ENCODE assay signal across 8 cellular contexts in the genomic region with DNA sequence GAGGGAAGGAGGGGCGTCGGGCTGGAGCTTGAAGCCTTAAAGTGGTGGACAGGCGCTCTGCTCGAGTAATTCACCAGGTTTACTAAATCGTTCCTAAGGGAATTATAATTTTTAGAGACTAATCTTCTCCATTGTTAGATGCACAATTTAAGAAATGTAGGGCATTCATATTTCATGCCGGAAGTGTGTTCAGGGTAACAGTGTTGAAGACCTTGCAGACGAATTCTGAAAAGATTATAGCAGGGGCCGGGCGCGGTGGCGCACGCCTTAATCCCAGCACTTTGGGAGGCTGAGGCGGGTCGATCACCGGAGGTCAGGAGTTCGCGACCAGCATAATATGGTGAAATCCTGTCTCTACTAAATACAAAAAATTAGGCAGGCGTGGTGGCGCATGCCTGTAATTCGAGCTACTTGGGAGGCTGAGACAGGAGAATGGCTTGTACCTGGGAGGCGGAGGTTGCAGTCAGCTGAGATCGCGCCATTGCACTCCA. TPM values are rescaled to one million over a fixed set of nuclear protein-coding genes. Genes with fewer than 3 reads are reported as not detected.
DNase-seq lines count a peak whose midpoint lies in the region; ATAC-seq and TF ChIP-seq lines count a peak whose summit lies in the region.

No MANE protein-coding gene starts in this region.

- no peak for TF ChIP-seq EP300 in transverse colon (IDR thresholded peaks at IDR 0.05; ENCODE audit: low read depth)

- H3K36me3 ChIP-seq in BE2C (peaks cover 22% of the 10 kb centered on the region), GM23248 (ENCODE audit: low read depth) (peaks cover 24% of the 10 kb centered on the region; the same call in 1 of the 2 replicates), iPS-18a (ENCODE audit: control insufficient read depth, low read depth, low read length) (peaks cover 35% of the 10 kb centered on the region), transverse colon (peaks cover 0 to 11% (median 0%) of the 10 kb centered on the region in 4 donors)

- peak overlapping the region; percentile 70; the same call in 1 of the 2 replicates for H3K27ac ChIP-seq in GM23248
- no peak overlapping the region for H3K27ac ChIP-seq in iPS-18a (ENCODE audit: low read length)
- H3K27ac ChIP-seq in transverse colon, result peak overlapping the region; percentile 85 to 90 (median 86)

- TF ChIP-seq POLR2A in transverse colon (IDR thresholded peaks at IDR 0.05), result no peak

- intact Hi-C loops in transverse colon (cut with DNase I; ENCODE audit: low total_unique reads), result no loop called here

- H3K4me1 ChIP-seq in BE2C (no peaks in the 10 kb centered on the region), GM23248 (ENCODE audit: insufficient read depth) (peaks cover 19% of the 10 kb centered on the region), iPS-18a (ENCODE audit: control insufficient read depth, low read depth, low read length) (peaks cover 7% of the 10 kb centered on the region), transverse colon (peaks cover 3 to 31% (median 17%) of the 10 kb centered on the region in 4 donors)

- TF ChIP-seq CTCF in BE2C (IDR thresholded peaks at IDR 0.05; ENCODE audit: low read depth, low read length), result no peak
- TF ChIP-seq CTCF in transverse colon (IDR thresholded peaks at IDR 0.05), result no peak

- H3K9me2 ChIP-seq in GM23248 (ENCODE audit: insufficient read depth), result no peaks in the 10 kb centered on the region

- no peaks in the 10 kb centered on the region for H3K27me3 ChIP-seq in BE2C
- H3K27me3 ChIP-seq in GM23248 (replicated peaks; ENCODE audit: insufficient read depth), result no peaks in the 10 kb centered on the region
- no peaks in the 10 kb centered on the region for H3K27me3 ChIP-seq in iPS-18a (ENCODE audit: control insufficient read depth, insufficient read depth, low read length)
- H3K27me3 ChIP-seq in transverse colon, result no peaks in the 10 kb centered on the region

- H3K4me1 Mint-ChIP-seq in activated CD4-positive, alpha-beta memory T cell treated with anti-CD3 and anti-CD28 coated beads, Interleukin-2, amount 10 ng/mL, durations not matched to agents 7 days and 5 days, result peaks cover 13% of the 10 kb centered on the region

- H3K9me3 ChIP-seq in BE2C (no peaks in the 10 kb centered on the region), GM23248 (ENCODE audit: low read depth) (no peaks in the 10 kb centered on the region), iPS-18a (ENCODE audit: control insufficient read depth, low read depth, low read length) (no peaks in the 10 kb centered on the region), transverse colon (no peaks in the 10 kb centered on the region)

- in situ Hi-C loops in GM23248 (cut with MboI), result no loop called here
- in situ Hi-C loops in transverse colon (cut with MboI; ENCODE audit: low pct_ligation_motif_present in 1 of 4, low pct_unique_long_range_greater_than_20kb in 1 of 4, low sequenced_read_pairs in 3 of 4), result no loop called here
- in situ Hi-C loops in ACHN (cut with HindIII; ENCODE audit: low pct_ligation_motif_present, low pct_unique_long_range_greater_than_20kb, low sequenced_read_pairs), result no loop called here

- H3F3A ChIP-seq in GM23248 (ENCODE audit: insufficient read depth), result peaks cover 35% of the 10 kb centered on the region

- peak overlapping the region; percentile 86 for H3K4me3 ChIP-seq in BE2C (ENCODE audit: low read depth, low read length)
- peak overlapping the region; percentile 97 for H3K4me3 ChIP-seq in GM23248
- H3K4me3 ChIP-seq in iPS-18a (ENCODE audit: low read length), result peak overlapping the region; percentile 92
- H3K4me3 ChIP-seq in transverse colon, result peak overlapping the region; percentile 28 to 92 (median 66)

- peaks cover 41% of the 10 kb centered on the region for H3K36me3 Mint-ChIP-seq in activated CD4-positive, alpha-beta memory T cell treated with anti-CD3 and anti-CD28 coated beads, Interleukin-2, amount 10 ng/mL, durations not matched to agents 7 days and 5 days (ENCODE audit: low read depth)

- peaks cover 46% of the 10 kb centered on the region for H3K79me2 ChIP-seq in GM23248 (ENCODE audit: insufficient read depth)

- DNase-seq in BE2C (no peak), GM23248 (no peak), transverse colon (peak; percentile 12), ACHN (no peak), NCI-H69 (lab: John Stamatoyannopoulos, UW) (no peak)
- no peak for DNase-seq in activated CD4-positive, alpha-beta memory T cell treated with anti-CD3 and anti-CD28 coated beads, Interleukin-2, amount 10 ng/mL, durations not matched to agents 7 days and 5 days

- ATAC-seq in HG03565 (IDR thresholded peaks at IDR 0.05; ENCODE audit: unreplicated experiment), result no peak

- H3K4me3 Mint-ChIP-seq in activated CD4-positive, alpha-beta memory T cell treated with anti-CD3 and anti-CD28 coated beads, Interleukin-2, amount 10 ng/mL, durations not matched to agents 7 days and 5 days, result no peak overlapping the region

- H3K27ac Mint-ChIP-seq in activated CD4-positive, alpha-beta memory T cell treated with anti-CD3 and anti-CD28 coated beads, Interleukin-2, amount 10 ng/mL, durations not matched to agents 7 days and 5 days, result peak overlapping the region; percentile 82

- CTCF ChIA-PET in activated CD4-positive, alpha-beta memory T cell treated with anti-CD3 and anti-CD28 coated beads, Interleukin-2, amount 10 ng/mL, durations not matched to agents 7 days and 5 days (lab: Charles Lee), result interaction anchor here (0.9 to 1.2 kb wide), 4 partner anchors 13 to 125 kb away, joined by 3 to 5 read pairs (median 4); a partner anchor contains a TSS

- 32 to 34% methylated on average over 23 of the region's 23 CpGs for WGBS in GM23248 (ENCODE audit: low coverage in 1 of 2, low lambda C conversion rate in 2 of 2, missing lambda C conversion rate in 2 of 2), 2 experiments
- 0 to 39% methylated on average over 5 to 23 of the region's 23 CpGs for WGBS in transverse colon (ENCODE audit: low coverage in 1 of 2), 2 donors

- no peaks in the 10 kb centered on the region for H4K20me1 ChIP-seq in GM23248 (ENCODE audit: insufficient read depth)

- H3K9ac ChIP-seq in GM23248 (peak overlapping the region; percentile 94), iPS-18a (ENCODE audit: low read length) (no peak overlapping the region)

- POLR2A ChIA-PET in activated CD4-positive, alpha-beta memory T cell treated with anti-CD3 and anti-CD28 coated beads, Interleukin-2, amount 10 ng/mL, durations not matched to agents 7 days and 5 days (lab: Charles Lee), result interaction anchor here (0.8 to 5.4 kb wide), 8 partner anchors 9 to 725 kb away, joined by 3 to 69 read pairs (median 4); a partner anchor contains a TSS

- H3K9me3 Mint-ChIP-seq in activated CD4-positive, alpha-beta memory T cell treated with anti-CD3 and anti-CD28 coated beads, Interleukin-2, amount 10 ng/mL, durations not matched to agents 7 days and 5 days, result peaks cover 3% of the 10 kb centered on the region

- peak overlapping the region; percentile 60 for H3K4me2 ChIP-seq in GM23248 (ENCODE audit: unreplicated experiment)

- H2AFZ ChIP-seq in GM23248, result peak overlapping the region; percentile 85

- H3K27me3 Mint-ChIP-seq in activated CD4-positive, alpha-beta memory T cell treated with anti-CD3 and anti-CD28 coated beads, Interleukin-2, amount 10 ng/mL, durations not matched to agents 7 days and 5 days, result no peaks in the 10 kb centered on the region

RNA-seq across cellular contexts. Expression of a gene that starts 0.4 kb away (rescaled TPM):
- polyA plus RNA-seq in BE2C (2012; ENCODE audit: insufficient read depth, insufficient read length, low read depth), result 92.7 TPM
- total RNA-seq in GM23248 (2014; rRNA removed; shearing (Covaris generic)), result 30.8 and 66.3 TPM in 2 replicates
- 244 and 247 TPM in 2 replicates for polyA plus RNA-seq in GM23248 (2016; fragmentation: Nextera tagmentation; extraction: Ambion mirVana)
- 100 to 1,000 TPM; 113 to 117 TPM for total RNA-seq in activated CD4-positive, alpha-beta memory T cell treated with anti-CD3 and anti-CD28 coated beads, Interleukin-2, amount 10 ng/mL, durations not matched to agents 7 days and 5 days
- total RNA-seq in transverse colon, result 10 to 100 TPM in 3 of 4 donors, 1 to 10 TPM in 1; 4.4 to 27.7 (median 17.8) TPM

RNA-seq across cellular contexts. Expression of a gene that starts 31.4 kb away (rescaled TPM):
- polyA plus RNA-seq in BE2C (2012; ENCODE audit: insufficient read depth, insufficient read length, low read depth), result 36.8 TPM
- 113 and 123 TPM in 2 replicates for total RNA-seq in GM23248 (2014; rRNA removed; shearing (Covaris generic))
- polyA plus RNA-seq in GM23248 (2016; fragmentation: Nextera tagmentation; extraction: Ambion mirVana), result 81.6 and 81.9 TPM in 2 replicates
- total RNA-seq in activated CD4-positive, alpha-beta memory T cell treated with anti-CD3 and anti-CD28 coated beads, Interleukin-2, amount 10 ng/mL, durations not matched to agents 7 days and 5 days, result 10 to 100 TPM; 83.3 to 84.5 TPM
- 100 to 1,000 TPM in 3 of 4 donors, 10 to 100 TPM in 1; 84.4 to 140 (median 125) TPM for total RNA-seq in transverse colon

RNA-seq across cellular contexts. Expression of a gene that starts 46.1 kb away (rescaled TPM):
- polyA plus RNA-seq in BE2C (2012; ENCODE audit: insufficient read depth, insufficient read length, low read depth), result 1.2 TPM
- not detected in 2 replicates for total RNA-seq in GM23248 (2014; rRNA removed; shearing (Covaris generic))
- not detected in 2 replicates for polyA plus RNA-seq in GM23248 (2016; fragmentation: Nextera tagmentation; extraction: Ambion mirVana)
- not detected for total RNA-seq in activated CD4-positive, alpha-beta memory T cell treated with anti-CD3 and anti-CD28 coated beads, Interleukin-2, amount 10 ng/mL, durations not matched to agents 7 days and 5 days
- 100 to 1,000 TPM; 117 to 289 (median 184) TPM for total RNA-seq in transverse colon

Comparison
In these comparisons a context has a peak if more than half of its experiments do, and no peak if none do; other contexts are left out.
1. RNA of a gene that starts 46.1 kb away (total RNA-seq): 117 to 289 TPM in transverse colon; not detected in GM23248 and not detected in activated CD4-positive, alpha-beta memory T cell treated with anti-CD3 and anti-CD28 coated beads, Interleukin-2, amount 10 ng/mL, durations not matched to agents 7 days and 5 days; every median in the first group is over 100 times any median in the second.
2. Peak in every context shown above with its lines, with median percentiles within 50 percentile points of each other: H3K4me3 ChIP-seq.